In the genomic region with DNA sequence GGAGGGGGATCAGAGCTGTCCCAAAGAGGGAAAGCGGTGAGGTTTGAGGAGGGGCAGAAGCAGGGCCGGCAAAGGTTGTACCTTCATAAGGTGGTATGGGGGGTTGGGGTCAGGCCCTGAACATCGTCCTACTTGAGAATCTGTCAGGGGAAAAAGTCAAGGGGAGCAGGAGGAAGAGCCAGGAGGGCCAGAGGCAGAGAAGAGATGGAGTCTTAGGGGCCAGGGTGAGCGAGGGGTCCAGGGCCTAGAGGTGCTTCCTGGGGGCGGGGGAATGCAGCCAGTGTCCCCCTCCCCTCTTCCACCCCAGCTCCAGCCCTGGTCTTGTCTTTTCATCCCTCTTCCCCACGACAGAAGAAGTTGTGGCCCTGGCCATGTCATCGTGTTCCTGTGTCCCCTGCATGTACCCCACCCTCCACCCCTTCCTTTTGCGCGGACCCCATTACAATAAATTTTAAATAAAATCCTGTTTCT, we compare ENCODE assay signal across 8 cellular contexts. TPM values are rescaled to one million over a fixed set of nuclear protein-coding genes. Genes with fewer than 3 reads are reported as not detected.
DNase-seq lines count a peak whose midpoint lies in the region; ATAC-seq, FAIRE-seq and TF ChIP-seq lines count a peak whose summit lies in the region.

No MANE protein-coding gene starts in this region.

- no peak for FAIRE-seq in GM12878 (lab: Jason Lieb, UNC)

- TF ChIP-seq CTCF in heart right ventricle (IDR thresholded peaks at IDR 0.05) (no peak), GM12878 (IDR thresholded peaks at IDR 0.05 in 2 of 3, conservative IDR thresholded peaks at IDR 0.05 in 1 of 3; ENCODE audit: control insufficient read depth in 2 of 3, extremely low read depth in 1 of 3, insufficient read depth in 1 of 3, low read depth in 3 of 3, low read length in 3 of 3) (no peak), vagina (IDR thresholded peaks at IDR 0.05) (no peak)

- H3K9ac ChIP-seq in GM12878 (ENCODE audit: control insufficient read depth, insufficient read depth, low read length) (no peak overlapping the region), mucosa of stomach (ENCODE audit: low read length) (peak overlapping the region; percentile 45)

- H4K20me1 ChIP-seq in GM12878 (ENCODE audit: control insufficient read depth, insufficient read depth) = no peaks in the 10 kb centered on the region

- peak overlapping the region; percentile 99 for H3K4me2 ChIP-seq in GM12878 (ENCODE audit: control insufficient read depth, insufficient read depth)

- no peak overlapping the region for H2AFZ ChIP-seq in GM12878 (ENCODE audit: control insufficient read depth, low read depth, low read length)

- H3K4me1 ChIP-seq in heart right ventricle (peaks cover 32 to 80% (median 72%) of the 10 kb centered on the region in 9 donors), GM12878 (ENCODE audit: control insufficient read depth, insufficient read depth, low read length) (peaks cover 30% of the 10 kb centered on the region), mucosa of stomach (ENCODE audit: control insufficient read depth, insufficient read depth, low read length) (peaks cover 64% of the 10 kb centered on the region), vagina (peaks cover 81% of the 10 kb centered on the region)

- ATAC-seq in heart right ventricle = no peak
- no peak for ATAC-seq in Right ventricle myocardium inferior
- no peak for ATAC-seq in GM12878
- ATAC-seq in GM18858 (IDR thresholded peaks at IDR 0.05; ENCODE audit: unreplicated experiment) = no peak

- H3K27me3 ChIP-seq in heart right ventricle (peaks cover 0 to 16% (median 0%) of the 10 kb centered on the region in 7 donors), GM12878 (replicated peaks in 1 of 2; ENCODE audit: control insufficient read depth in 2 of 2, insufficient read depth in 2 of 2, low read length in 1 of 2) (no peaks in the 10 kb centered on the region), mucosa of stomach (ENCODE audit: control insufficient read depth, insufficient read depth, low read length) (peaks cover 22% of the 10 kb centered on the region), vagina (no peaks in the 10 kb centered on the region)

- no peak for TF ChIP-seq POLR2A in GM12878 (IDR thresholded peaks at IDR 0.05; ENCODE audit: low read depth, low read length)
- TF ChIP-seq POLR2A in vagina (IDR thresholded peaks at IDR 0.05) = no peak

- DNase-seq in heart right ventricle = no peak
- no peak for DNase-seq in Right ventricle myocardium inferior (ENCODE audit: missing footprints)
- no peak for DNase-seq in GM12878 (ENCODE audit: low read depth, low spot score)
- DNase-seq in vagina (ENCODE audit: extremely low spot score in 2 of 2) = no peak
- no peak for DNase-seq in T-helper 9 cell
- no peak for DNase-seq in activated gamma-delta T cell (lab: John Stamatoyannopoulos, UW)

- H3K4me3 ChIP-seq in heart right ventricle (peak overlapping the region in 6 of 10 donors; percentile 61 to 73 (median 66)), GM12878 (peak overlapping the region; percentile 85; the same call in 1 of the 2 replicates), mucosa of stomach (ENCODE audit: low read length) (peak overlapping the region; percentile 33), vagina (peak overlapping the region; percentile 57 to 74)

- no peak for TF ChIP-seq RAD21 in GM12878 (IDR thresholded peaks at IDR 0.05; ENCODE audit: insufficient read depth, low read depth, low read length)

- SMC1A ChIA-PET in GM12878 (lab: Charles Lee; ENCODE audit: uncharacterized antibody, unreplicated experiment) = interaction anchor here (1.4 to 2.1 kb wide), 3 partner anchors 12 to 79 kb away, joined by 4 to 5 read pairs (median 4); no protein-coding TSS in a partner anchor

- in situ Hi-C loops in GM12878 (cut with MboI) = no loop called here

- peaks cover 0 to 22% (median 14%) of the 10 kb centered on the region in 9 donors for H3K36me3 ChIP-seq in heart right ventricle
- H3K36me3 ChIP-seq in GM12878 (ENCODE audit: control insufficient read depth in 2 of 2, insufficient read depth in 2 of 2, low read length in 1 of 2) = peaks cover 7 to 13% of the 10 kb centered on the region in 2 experiments; a peak in 2 of 4 replicates
- peaks cover 5% of the 10 kb centered on the region for H3K36me3 ChIP-seq in mucosa of stomach (ENCODE audit: control insufficient read depth, insufficient read depth, low read length)
- peaks cover 0 to 20% of the 10 kb centered on the region in 2 donors for H3K36me3 ChIP-seq in vagina

- CTCF ChIA-PET in GM12878 (lab: Yijun Ruan, JAX) = interaction anchor here (0.6 to 1.3 kb wide), 3 partner anchors 38 to 221 kb away, joined by 3 to 6 read pairs (median 3); no protein-coding TSS in a partner anchor

- H3K27ac ChIP-seq in heart right ventricle (peak overlapping the region in 9 of 10 donors; percentile 86 to 97 (median 92)), GM12878 (ENCODE audit: control insufficient read depth, insufficient read depth) (no peak overlapping the region), vagina (peak overlapping the region; percentile 96)

- TSS peak; percentile 89 for BruUV-seq in GM12878 (replicated peaks; lab: Mats Ljungman, UMichigan)

- POLR2A ChIA-PET in GM12878 (lab: Charles Lee) = interaction anchor here (0.5 to 1.5 kb wide), 6 partner anchors 8 to 67 kb away, joined by 3 to 6 read pairs (median 3); partner anchors contain the start of gene MVP

- RAD21 ChIA-PET in GM12878 (lab: Charles Lee; ENCODE audit: unreplicated experiment) = interaction anchor here (1.0 to 1.1 kb wide), 2 partner anchors 9 to 38 kb away, joined by 3 to 4 read pairs; partner anchors contain the start of gene MVP

- no peak for TF ChIP-seq EP300 in GM12878 (IDR thresholded peaks at IDR 0.05; ENCODE audit: borderline replicate concordance in 1 of 2, control insufficient read depth in 1 of 2, low read depth in 2 of 2, low read length in 2 of 2)

- H3K9me3 ChIP-seq in heart right ventricle = no peaks in the 10 kb centered on the region
- no peaks in the 10 kb centered on the region for H3K9me3 ChIP-seq in GM12878 (replicated peaks; ENCODE audit: control insufficient read depth, insufficient read depth, low read length)
- H3K9me3 ChIP-seq in mucosa of stomach (ENCODE audit: control insufficient read depth, low read length) = no peaks in the 10 kb centered on the region
- H3K9me3 ChIP-seq in vagina = no peaks in the 10 kb centered on the region

- H3K79me2 ChIP-seq in GM12878 (ENCODE audit: control insufficient read depth, insufficient read depth, low read length) = peaks cover 27% of the 10 kb centered on the region

- 17 to 23% methylated on average over 9 of the region's 9 CpGs for WGBS in heart right ventricle, 2 donors
- WGBS in GM12878 (ENCODE audit: insufficient coverage, insufficient replicate concordance, low lambda C conversion rate, missing lambda C conversion rate) = 63% methylated on average over 7 of the region's 9 CpGs

- intact Hi-C loops in heart right ventricle (cut with DNase I) = loop anchor here in 5 of 10 donors (5.0 to 10.0 kb wide), 5 partner anchors 37 to 844 kb away; partner anchors contain the start of genes FBRS (in 1 of the 5), HIRIP3 (in 1 of the 5), INO80E (in 1 of the 5) and PRR14 (in 1 of the 5)
- intact Hi-C loops in Right ventricle myocardium inferior (cut with DNase I) = loop anchor here (5.0 kb wide), 1 partner anchor 37 kb away; no protein-coding TSS in a partner anchor
- intact Hi-C loops in GM12878 (cut with micrococcal nuclease; ENCODE audit: unreplicated experiment) = no loop called here
- intact Hi-C loops in vagina (cut with DNase I) = loop anchor here (5.0 kb wide), 2 partner anchors 187 to 257 kb away; partner anchors contain the start of genes ALDOA, HIRIP3 and INO80E

RNA-seq across cellular contexts. Expression of gene PRRT2, which starts 1.3 kb away (rescaled TPM):
- 1 to 10 TPM in 8 of 10 donors, under 1 TPM in 2; 0.74 to 2.4 (median 1.1) TPM for total RNA-seq in heart right ventricle
- 1 to 10 TPM in 1 of 2 donors, under 1 TPM in 1; 0.62 to 6.3 TPM for polyA plus RNA-seq in heart right ventricle
- 3.2 TPM for total RNA-seq in Right ventricle myocardium inferior
- total RNA-seq in GM12878 (2013; cell fraction: nucleolus; rRNA removed) = 3.0 and 3.8 TPM in 2 replicates
- total RNA-seq in GM12878 (2014; rRNA removed) = not detected in 2 replicates
- 0.09 TPM in 1 of 2 replicates, not detected in the other for total RNA-seq in GM12878 (2014; rRNA removed; fragmentation: Illumina TruSeq; extraction: Trizol)
- 0.35 and 0.49 TPM in 2 replicates for total RNA-seq in GM12878 (2021)
- polyA plus RNA-seq in GM12878 (2011; ENCODE audit: low read depth) = 0.13 TPM
- polyA plus RNA-seq in GM12878 (2011; rRNA removed) = 0.10 and 0.12 TPM in 2 replicates
- 0.12 and 0.13 TPM in 2 replicates for polyA plus RNA-seq in GM12878 (2011; cell fraction: cytosol; rRNA removed)
- 3.2 and 3.5 TPM in 2 replicates for polyA plus RNA-seq in GM12878 (2011; cell fraction: nucleus; rRNA removed)
- 0.63 and 0.68 TPM in 2 replicates for polyA plus RNA-seq in GM12878 (2012)
- 0.16 TPM in 1 of 2 replicates, not detected in the other for polyA plus RNA-seq in GM12878 (2014; fragmentation: Illumina TruSeq; extraction: Trizol)
- polyA plus RNA-seq in GM12878 (2014; fragmentation: Nextera tagmentation; extraction: Ambion mirVana) = not detected
- polyA plus RNA-seq in GM12878 (2014; rRNA removed) = 0.12 and 0.22 TPM in 2 replicates
- under 1 TPM; 0.08 to 0.11 TPM for polyA plus RNA-seq in GM12878 (2016; fragmentation: Nextera tagmentation; extraction: Ambion mirVana)
- 0.07 and 0.46 TPM in 2 replicates for polyA minus RNA-seq in GM12878 (2011; rRNA and poly(A)+ RNA removed)
- polyA minus RNA-seq in GM12878 (2011; cell fraction: cytosol; rRNA and poly(A)+ RNA removed) = not detected in 2 replicates
- polyA minus RNA-seq in GM12878 (2011; cell fraction: nucleus; rRNA and poly(A)+ RNA removed) = 0.48 and 1.1 TPM in 2 replicates
- total RNA-seq in vagina = 20.4 TPM

RNA-seq across cellular contexts. Expression of gene MAZ, which starts 4.4 kb away (rescaled TPM):
- total RNA-seq in heart right ventricle = 100 to 1,000 TPM in 2 of 10 donors, 10 to 100 TPM in 8; 44.2 to 115 (median 60.5) TPM
- polyA plus RNA-seq in heart right ventricle = 100 to 1,000 TPM in 1 of 2 donors, 10 to 100 TPM in 1; 73.8 to 114 TPM
- 92.0 TPM for total RNA-seq in Right ventricle myocardium inferior
- total RNA-seq in GM12878 (2013; cell fraction: nucleolus; rRNA removed) = 33.0 and 41.7 TPM in 2 replicates
- total RNA-seq in GM12878 (2014; rRNA removed) = 184 and 202 TPM in 2 replicates
- 142 and 158 TPM in 2 replicates for total RNA-seq in GM12878 (2014; rRNA removed; fragmentation: Illumina TruSeq; extraction: Trizol)
- total RNA-seq in GM12878 (2021) = 305 and 309 TPM in 2 replicates
- 63.0 TPM for polyA plus RNA-seq in GM12878 (2011; ENCODE audit: low read depth)
- polyA plus RNA-seq in GM12878 (2011; rRNA removed) = 57.5 and 100 TPM in 2 replicates
- polyA plus RNA-seq in GM12878 (2011; cell fraction: cytosol; rRNA removed) = 148 and 190 TPM in 2 replicates
- polyA plus RNA-seq in GM12878 (2011; cell fraction: nucleus; rRNA removed) = 285 and 333 TPM in 2 replicates
- polyA plus RNA-seq in GM12878 (2012) = 205 and 242 TPM in 2 replicates
- 105 and 184 TPM in 2 replicates for polyA plus RNA-seq in GM12878 (2014; fragmentation: Illumina TruSeq; extraction: Trizol)
- polyA plus RNA-seq in GM12878 (2014; fragmentation: Nextera tagmentation; extraction: Ambion mirVana) = 10 to 100 TPM; 23.9 to 31.4 TPM
- 132 and 171 TPM in 2 replicates for polyA plus RNA-seq in GM12878 (2014; rRNA removed)
- polyA plus RNA-seq in GM12878 (2016; fragmentation: Nextera tagmentation; extraction: Ambion mirVana) = 10 to 100 TPM; 45.1 to 48.9 TPM
- 250 and 328 TPM in 2 replicates for polyA minus RNA-seq in GM12878 (2011; rRNA and poly(A)+ RNA removed)
- 158 and 164 TPM in 2 replicates for polyA minus RNA-seq in GM12878 (2011; cell fraction: cytosol; rRNA and poly(A)+ RNA removed)
- polyA minus RNA-seq in GM12878 (2011; cell fraction: nucleus; rRNA and poly(A)+ RNA removed) = 42.4 and 67.7 TPM in 2 replicates
- 87.7 TPM for total RNA-seq in vagina

RNA-seq across cellular contexts. Expression of gene PAGR1, which starts 5.2 kb away (rescaled TPM):
- total RNA-seq in heart right ventricle (10 to 100 TPM in 9 of 10 donors, 1 to 10 TPM in 1; 9.6 to 14.8 (median 12.0) TPM), Right ventricle myocardium inferior (15.6 TPM), GM12878 (2014; rRNA removed) (31.5 and 33.4 TPM in 2 replicates), GM12878 (2014; rRNA removed; fragmentation: Illumina TruSeq; extraction: Trizol) (15.0 and 19.6 TPM in 2 replicates), GM12878 (2021) (26.5 and 27.2 TPM in 2 replicates), vagina (23.6 TPM)
- polyA plus RNA-seq in heart right ventricle (10 to 100 TPM; 28.7 to 35.1 TPM), GM12878 (2011; rRNA removed) (14.9 and 16.0 TPM in 2 replicates), GM12878 (2014; fragmentation: Illumina TruSeq; extraction: Trizol) (4.4 and 11.5 TPM in 2 replicates), GM12878 (2014; fragmentation: Nextera tagmentation; extraction: Ambion mirVana) (1 to 10 TPM; 1.1 to 5.5 TPM), GM12878 (2014; rRNA removed) (29.6 and 34.5 TPM in 2 replicates), GM12878 (2016; fragmentation: Nextera tagmentation; extraction: Ambion mirVana) (10 to 100 TPM; 44.6 to 57.7 TPM)
- total RNA-seq in GM12878 (2013; cell fraction: nucleolus; rRNA removed) = 18.3 and 23.4 TPM in 2 replicates
- 8.9 TPM for polyA plus RNA-seq in GM12878 (2011; ENCODE audit: low read depth)
- polyA plus RNA-seq in GM12878 (2011; cell fraction: cytosol; rRNA removed) = 20.7 and 21.3 TPM in 2 replicates
- 10.5 and 13.7 TPM in 2 replicates for polyA plus RNA-seq in GM12878 (2011; cell fraction: nucleus; rRNA removed)
- 19.7 and 20.0 TPM in 2 replicates for polyA plus RNA-seq in GM12878 (2012)
- polyA minus RNA-seq in GM12878 (2011; rRNA and poly(A)+ RNA removed) = 2.5 and 5.9 TPM in 2 replicates
- 5.0 and 8.2 TPM in 2 replicates for polyA minus RNA-seq in GM12878 (2011; cell fraction: cytosol; rRNA and poly(A)+ RNA removed)
- polyA minus RNA-seq in GM12878 (2011; cell fraction: nucleus; rRNA and poly(A)+ RNA removed) = 6.3 and 9.0 TPM in 2 replicates

RNA-seq across cellular contexts. Expression of gene MVP, which starts 9.5 kb away (rescaled TPM):
- total RNA-seq in heart right ventricle = 100 to 1,000 TPM in 1 of 10 donors, 10 to 100 TPM in 9; 24.5 to 122 (median 37.4) TPM
- polyA plus RNA-seq in heart right ventricle = 10 to 100 TPM; 50.9 to 53.0 TPM
- total RNA-seq in Right ventricle myocardium inferior = 51.5 TPM
- 84.4 and 84.6 TPM in 2 replicates for total RNA-seq in GM12878 (2013; cell fraction: nucleolus; rRNA removed)
- 60.2 and 67.9 TPM in 2 replicates for total RNA-seq in GM12878 (2014; rRNA removed)
- 28.1 and 28.9 TPM in 2 replicates for total RNA-seq in GM12878 (2014; rRNA removed; fragmentation: Illumina TruSeq; extraction: Trizol)
- 62.5 and 62.7 TPM in 2 replicates for total RNA-seq in GM12878 (2021)
- polyA plus RNA-seq in GM12878 (2011; ENCODE audit: low read depth) = 32.9 TPM
- 26.8 and 74.2 TPM in 2 replicates for polyA plus RNA-seq in GM12878 (2011; rRNA removed)
- polyA plus RNA-seq in GM12878 (2011; cell fraction: cytosol; rRNA removed) = 59.9 and 79.0 TPM in 2 replicates
- polyA plus RNA-seq in GM12878 (2011; cell fraction: nucleus; rRNA removed) = 152 and 155 TPM in 2 replicates
- 54.3 and 57.3 TPM in 2 replicates for polyA plus RNA-seq in GM12878 (2012)
- 18.5 and 37.3 TPM in 2 replicates for polyA plus RNA-seq in GM12878 (2014; fragmentation: Illumina TruSeq; extraction: Trizol)
- 1 to 10 TPM in 1 of 2 experiments, under 1 TPM in 1; 0.98 to 1.2 TPM for polyA plus RNA-seq in GM12878 (2014; fragmentation: Nextera tagmentation; extraction: Ambion mirVana)
- 46.7 and 56.9 TPM in 2 replicates for polyA plus RNA-seq in GM12878 (2014; rRNA removed)
- polyA plus RNA-seq in GM12878 (2016; fragmentation: Nextera tagmentation; extraction: Ambion mirVana) = 10 to 100 TPM; 63.5 to 64.6 TPM
- polyA minus RNA-seq in GM12878 (2011; rRNA and poly(A)+ RNA removed) = 183 and 191 TPM in 2 replicates
- 59.3 and 71.4 TPM in 2 replicates for polyA minus RNA-seq in GM12878 (2011; cell fraction: cytosol; rRNA and poly(A)+ RNA removed)
- polyA minus RNA-seq in GM12878 (2011; cell fraction: nucleus; rRNA and poly(A)+ RNA removed) = 47.4 and 71.8 TPM in 2 replicates
- total RNA-seq in vagina = 111 TPM

RNA-seq across cellular contexts. Expression of gene KIF22, which starts 20.2 kb away (rescaled TPM):
- total RNA-seq in heart right ventricle (10 to 100 TPM; 28.6 to 48.2 (median 38.6) TPM), Right ventricle myocardium inferior (53.3 TPM), GM12878 (2014; rRNA removed) (137 and 143 TPM in 2 replicates), GM12878 (2014; rRNA removed; fragmentation: Illumina TruSeq; extraction: Trizol) (92.6 and 94.3 TPM in 2 replicates), GM12878 (2021) (127 TPM in 2 replicates), vagina (18.9 TPM)
- polyA plus RNA-seq in heart right ventricle (100 to 1,000 TPM in 1 of 2 donors, 10 to 100 TPM in 1; 16.3 to 136 TPM), GM12878 (2011; rRNA removed) (122 and 158 TPM in 2 replicates), GM12878 (2014; fragmentation: Illumina TruSeq; extraction: Trizol) (115 and 116 TPM in 2 replicates), GM12878 (2014; fragmentation: Nextera tagmentation; extraction: Ambion mirVana) (10 to 100 TPM in 1 of 2 experiments, 1 to 10 TPM in 1; 7.6 to 16.9 TPM), GM12878 (2014; rRNA removed) (142 and 143 TPM in 2 replicates), GM12878 (2016; fragmentation: Nextera tagmentation; extraction: Ambion mirVana) (100 to 1,000 TPM; 156 TPM)
- 88.5 and 96.1 TPM in 2 replicates for total RNA-seq in GM12878 (2013; cell fraction: nucleolus; rRNA removed)
- 35.8 TPM for polyA plus RNA-seq in GM12878 (2011; ENCODE audit: low read depth)
- polyA plus RNA-seq in GM12878 (2011; cell fraction: cytosol; rRNA removed) = 173 and 186 TPM in 2 replicates
- 349 and 382 TPM in 2 replicates for polyA plus RNA-seq in GM12878 (2011; cell fraction: nucleus; rRNA removed)
- polyA plus RNA-seq in GM12878 (2012) = 59.1 and 59.2 TPM in 2 replicates
- 174 and 238 TPM in 2 replicates for polyA minus RNA-seq in GM12878 (2011; rRNA and poly(A)+ RNA removed)
- 71.2 and 87.7 TPM in 2 replicates for polyA minus RNA-seq in GM12878 (2011; cell fraction: cytosol; rRNA and poly(A)+ RNA removed)
- polyA minus RNA-seq in GM12878 (2011; cell fraction: nucleus; rRNA and poly(A)+ RNA removed) = 141 and 193 TPM in 2 replicates

Comparison
In these comparisons a context has a peak if more than half of its experiments do, and no peak if none do; other contexts are left out.
1. H3K4me3 ChIP-seq: peak in every context shown above with its lines; median percentile 85 in GM12878; 66 in heart right ventricle; 66 in vagina; 33 in mucosa of stomach.